In genomic region chr11:64924910-64925284, GRCh38 we compare ENCODE assay signal across 8 cellular contexts. TPM values are rescaled to one million over a fixed set of nuclear protein-coding genes. Genes with fewer than 3 reads are reported as not detected.
DNase-seq lines count a peak whose midpoint lies in the region; ATAC-seq, FAIRE-seq and TF ChIP-seq lines count a peak whose summit lies in the region.

No MANE protein-coding gene starts in this region.

- H3K9ac ChIP-seq in MM.1S (ENCODE audit: low read length), result peak overlapping the region; percentile 82

- no peaks in the 10 kb centered on the region for H3K4me1 ChIP-seq in MM.1S (ENCODE audit: low read length)
- peaks cover 0 to 17% of the 10 kb centered on the region in 2 donors for H3K4me1 ChIP-seq in lung (ENCODE audit: control insufficient read depth in 2 of 2, insufficient read depth in 2 of 2, low read length in 2 of 2)
- no peaks in the 10 kb centered on the region for H3K4me1 ChIP-seq in urinary bladder (ENCODE audit: insufficient read depth)

- H3K27ac ChIP-seq in MM.1S (ENCODE audit: low read length), result no peak overlapping the region
- peak overlapping the region; percentile 93 to 97 for H3K27ac ChIP-seq in lung (ENCODE audit: low read depth in 1 of 2, low read length in 1 of 2)
- peak overlapping the region; percentile 27 for H3K27ac ChIP-seq in urinary bladder (ENCODE audit: low read depth)

- H3F3A ChIP-seq in MM.1S (ENCODE audit: insufficient read depth, low read length), result no peaks in the 10 kb centered on the region

- no peaks in the 10 kb centered on the region for H3K27me3 ChIP-seq in MM.1S (replicated peaks; ENCODE audit: insufficient read depth, low read length)
- H3K27me3 ChIP-seq in lung (ENCODE audit: control insufficient read depth, insufficient read depth), result no peaks in the 10 kb centered on the region

- FAIRE-seq in RCC 7860 (lab: Jason Lieb, UNC), result no peak

- no peaks in the 10 kb centered on the region for H3K79me2 ChIP-seq in MM.1S (ENCODE audit: low read length)

- WGBS in lung, 2 donors, result 1 to 3% methylated on average over 24 of the region's 24 CpGs
- under 1% methylated on average over 24 of the region's 24 CpGs for WGBS in urinary bladder

- H3K36me3 ChIP-seq in MM.1S (replicated peaks; ENCODE audit: insufficient read depth, low read length) (no peaks in the 10 kb centered on the region), lung (ENCODE audit: control insufficient read depth in 2 of 2, insufficient read depth in 2 of 2, low read length in 2 of 2) (peaks cover 0 to 16% of the 10 kb centered on the region in 2 donors), urinary bladder (ENCODE audit: insufficient read depth) (no peaks in the 10 kb centered on the region)

- TF ChIP-seq CTCF in MM.1S (IDR thresholded peaks at IDR 0.05; ENCODE audit: low read length), result no peak
- no peak for TF ChIP-seq CTCF in lung (IDR thresholded peaks at IDR 0.05; ENCODE audit: control extremely low read depth, extremely low read depth)

- no peaks in the 10 kb centered on the region for H3K9me2 ChIP-seq in MM.1S (replicated peaks; ENCODE audit: insufficient read depth, low read length)

- no peak for DNase-seq in MM.1S
- peak; percentile 38 for DNase-seq in cerebellum (ENCODE audit: low spot score)
- no peak for DNase-seq in lung (ENCODE audit: low spot score)
- DNase-seq in NCI-H1694 (lab: John Stamatoyannopoulos, UW), result no peak
- DNase-seq in NCI-H2029 (lab: John Stamatoyannopoulos, UW), result no peak
- DNase-seq in RCC 7860 (ENCODE audit: low spot score), result no peak

- peak overlapping the region; percentile 97 for H3K4me2 ChIP-seq in MM.1S (ENCODE audit: low read depth, low read length)

- ATAC-seq in GM18498 (IDR thresholded peaks at IDR 0.05; ENCODE audit: unreplicated experiment) (peak; percentile 5), lung (ENCODE audit: insufficient read depth, low FRiP score) (peak; percentile 2)

- H3K4me3 ChIP-seq in MM.1S (ENCODE audit: low read length) (peak overlapping the region; percentile 70), lung (peak overlapping the region; percentile 88), urinary bladder (ENCODE audit: low read depth, low read length) (peak overlapping the region; percentile 89)

- H2AFZ ChIP-seq in MM.1S (ENCODE audit: low read length), result peak overlapping the region; percentile 99

- H4K20me1 ChIP-seq in MM.1S (ENCODE audit: insufficient read depth, low read length), result no peaks in the 10 kb centered on the region

- H3K9me3 ChIP-seq in MM.1S (replicated peaks; ENCODE audit: insufficient read depth, low read length), result no peaks in the 10 kb centered on the region
- H3K9me3 ChIP-seq in lung (ENCODE audit: control insufficient read depth in 2 of 2, insufficient read depth in 1 of 2, low read length in 1 of 2), result no peaks in the 10 kb centered on the region

RNA-seq across cellular contexts. Expression of gene PPP2R5B, which starts 0.4 kb away (rescaled TPM):
- 18.2 TPM for total RNA-seq in cerebellum
- 10 to 100 TPM in 1 of 2 donors, 1 to 10 TPM in 1; 9.8 to 27.8 TPM for total RNA-seq in lung
- 10 to 100 TPM; 14.4 to 20.2 TPM for polyA plus RNA-seq in lung
- 7.3 TPM for total RNA-seq in urinary bladder
- 22.1 TPM for polyA plus RNA-seq in urinary bladder

RNA-seq across cellular contexts. Expression of gene ATG2A, which starts 7.9 kb away (rescaled TPM):
- total RNA-seq in cerebellum, result 9.6 TPM
- 10 to 100 TPM; 17.4 to 32.5 TPM for total RNA-seq in lung
- 10 to 100 TPM; 19.1 to 22.9 TPM for polyA plus RNA-seq in lung
- total RNA-seq in urinary bladder, result 7.6 TPM
- polyA plus RNA-seq in urinary bladder, result 21.4 TPM

RNA-seq across cellular contexts. Expression of gene GPHA2, which starts 10.8 kb away (rescaled TPM):
- total RNA-seq in cerebellum (not detected), lung (not detected), urinary bladder (not detected)
- polyA plus RNA-seq in lung (under 1 TPM in 1 of 2 donors, not detected in 1; 0.19 TPM), urinary bladder (not detected)

RNA-seq across cellular contexts. Expression of gene EHD1, which starts 46.5 kb away (rescaled TPM):
- total RNA-seq in cerebellum (34.0 TPM), lung (100 to 1,000 TPM in 1 of 2 donors, 10 to 100 TPM in 1; 71.2 to 139 TPM), urinary bladder (31.3 TPM)
- polyA plus RNA-seq in lung (100 to 1,000 TPM in 1 of 2 donors, 10 to 100 TPM in 1; 42.1 to 144 TPM), urinary bladder (50.5 TPM)

RNA-seq across cellular contexts. Expression of gene MAJIN, which starts 47.0 kb away (rescaled TPM):
- total RNA-seq in cerebellum, result not detected
- under 1 TPM in 1 of 2 donors, not detected in 1; 0.55 TPM for total RNA-seq in lung
- under 1 TPM; 0.24 to 0.39 TPM for polyA plus RNA-seq in lung
- not detected for total RNA-seq in urinary bladder
- not detected for polyA plus RNA-seq in urinary bladder
